ENCODE assay signal across 2 cellular contexts in the genomic region with DNA sequence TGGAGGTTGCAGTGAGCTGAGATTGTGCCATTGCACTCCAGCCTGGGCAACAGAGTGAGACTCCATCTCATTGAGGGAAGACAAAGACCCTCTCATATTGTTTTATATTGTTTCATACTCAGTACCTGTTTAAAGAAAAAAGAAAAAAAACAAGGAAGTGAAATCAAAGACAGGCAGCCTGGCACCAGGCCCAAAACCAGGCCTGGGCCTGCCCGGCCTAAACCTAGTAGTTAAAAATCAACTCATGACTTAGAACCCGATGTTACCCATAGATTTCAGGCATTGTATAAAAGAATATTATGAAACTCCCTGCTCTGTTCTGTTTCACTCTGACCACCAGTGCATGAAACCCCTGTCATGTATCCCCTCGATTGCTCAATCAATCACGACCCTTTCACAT. TPM values are rescaled to one million over a fixed set of nuclear protein-coding genes. Genes with fewer than 3 reads are reported as not detected.
"Had no signal": no experiment of that assay in that cellular context is flagged by ENCODE, and none has a peak within 500 bp of the region (broad histone marks: within the 10 kb centered on the region; RNA-seq: fewer than 3 reads in every experiment).

No MANE protein-coding gene starts in this region.

RNA-seq across cellular contexts. Expression of gene GOLGA8O, which starts 50.2 kb away (rescaled TPM):
- total RNA-seq: foreskin keratinocyte, kidney epithelial cell had no signal
- polyA plus RNA-seq: foreskin keratinocyte had no signal
